In the genomic region with DNA sequence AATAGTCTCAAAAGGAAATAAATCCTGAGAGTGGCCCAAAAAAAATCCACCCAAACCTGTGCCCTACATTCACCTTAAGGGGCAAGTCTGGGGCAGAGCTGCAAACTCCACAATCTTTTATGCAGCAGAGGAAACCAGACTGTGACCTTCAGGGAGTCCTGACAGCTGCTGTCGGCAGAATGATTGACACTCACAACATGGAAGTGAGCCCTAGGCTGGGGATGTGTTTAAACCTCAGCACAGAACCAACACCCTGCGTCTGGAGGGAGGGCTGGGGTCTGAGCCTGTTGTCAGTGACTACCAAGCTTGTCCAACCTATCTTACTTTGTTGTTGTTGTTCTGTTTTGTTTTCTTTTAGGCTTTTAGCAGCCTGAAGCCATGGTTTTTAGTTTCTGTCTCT, we compare ENCODE assay signal across 1 cellular context.
A peak's percentile ranks its signal among the peaks of the same experiment; 100 is the strongest.
TF ChIP-seq lines count a peak whose summit lies in the region.

No MANE protein-coding gene starts in this region.

TF ChIP-seq in GM12878, 131 proteins besides CTCF, POLR2A, EP300 and RAD21:
- no peak for TF ChIP-seq TCF3 (IDR thresholded peaks at IDR 0.05; ENCODE audit: borderline replicate concordance, insufficient read depth, low read depth, low read length)
- TF ChIP-seq, protein P1, sequence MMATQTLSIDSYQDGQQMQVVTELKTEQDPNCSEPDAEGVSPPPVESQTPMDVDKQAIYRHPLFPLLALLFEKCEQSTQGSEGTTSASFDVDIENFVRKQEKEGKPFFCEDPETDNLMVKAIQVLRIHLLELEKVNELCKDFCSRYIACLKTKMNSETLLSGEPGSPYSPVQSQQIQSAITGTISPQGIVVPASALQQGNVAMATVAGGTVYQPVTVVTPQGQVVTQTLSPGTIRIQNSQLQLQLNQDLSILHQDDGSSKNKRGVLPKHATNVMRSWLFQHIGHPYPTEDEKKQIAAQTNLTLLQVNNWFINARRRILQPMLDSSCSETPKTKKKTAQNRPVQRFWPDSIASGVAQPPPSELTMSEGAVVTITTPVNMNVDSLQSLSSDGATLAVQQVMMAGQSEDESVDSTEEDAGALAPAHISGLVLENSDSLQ (IDR thresholded peaks at IDR 0.05): peak; percentile 55
